ENCODE assay signal across 14 cellular contexts in the genomic region with DNA sequence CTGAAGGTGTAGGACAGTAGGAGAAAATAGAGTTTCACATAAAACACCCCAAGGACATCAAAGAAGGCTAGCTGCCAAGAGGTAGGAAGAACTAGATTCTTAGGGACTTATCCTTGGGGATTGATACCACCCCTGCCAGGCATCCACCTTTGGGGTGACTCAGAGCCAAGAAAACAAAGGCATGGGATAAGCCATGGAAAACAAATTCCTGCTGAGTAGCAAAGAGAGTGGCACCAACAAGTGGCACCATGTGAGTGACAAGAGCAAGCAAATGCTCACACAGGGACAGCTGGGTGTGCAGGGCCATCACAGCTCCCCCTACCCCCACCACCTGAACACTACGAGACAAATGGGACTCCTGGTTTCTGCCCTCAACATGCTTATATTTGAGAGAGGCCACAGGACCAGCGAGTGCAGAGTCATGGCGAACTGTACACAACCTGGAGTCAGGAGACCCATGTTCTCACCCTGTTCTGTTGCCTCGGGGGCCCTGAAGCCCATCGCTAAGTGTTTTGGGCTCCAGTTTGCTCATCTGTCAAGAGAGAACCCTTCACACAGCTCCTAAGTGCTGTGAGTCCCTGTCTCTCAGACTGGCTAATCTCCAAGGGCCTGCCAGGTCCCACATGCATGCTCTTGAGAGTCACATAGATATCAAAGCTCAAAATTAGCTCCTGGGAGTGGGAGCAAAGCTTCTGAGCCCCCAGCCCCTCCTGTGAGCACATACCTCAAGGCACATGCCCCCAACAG.
DNase-seq lines count a peak whose midpoint lies in the region; ATAC-seq and TF ChIP-seq lines count a peak whose summit lies in the region.
"Had no signal": no experiment of that assay in that cellular context is flagged by ENCODE, and none has a peak within 500 bp of the region (broad histone marks: within the 10 kb centered on the region; RNA-seq: fewer than 3 reads in every experiment).

No MANE protein-coding gene starts in this region.

- H3K36me3 Mint-ChIP-seq in T-helper 1 cell treated with Interleukin-12 subunit alpha and Interleukin-12 subunit beta and Interleukin-4 antibody, amounts not matched to agents 30 μg/mL and 1 μg/mL, for 36 hours (ENCODE audit: low read depth): peaks cover 14% of the 10 kb centered on the region
- H3K36me3 Mint-ChIP-seq: CD8-positive, alpha-beta T cell had no signal

- no peak overlapping the region for H2AFZ ChIP-seq in fibroblast of lung (ENCODE audit: low read length)

- H3K4me3 Mint-ChIP-seq in T-helper 1 cell treated with Interleukin-12 subunit alpha and Interleukin-12 subunit beta and Interleukin-4 antibody, amounts not matched to agents 30 μg/mL and 1 μg/mL, for 36 hours: no peak overlapping the region
- H3K4me3 Mint-ChIP-seq: CD8-positive, alpha-beta T cell had no signal

- H3K36me3 ChIP-seq in fibroblast of lung (ENCODE audit: control insufficient read depth, insufficient read depth, low read length) (no peaks in the 10 kb centered on the region), psoas muscle (ENCODE audit: insufficient read depth in 1 of 2, low read depth in 1 of 2) (no peaks in the 10 kb centered on the region), lower lobe of right lung (no peaks in the 10 kb centered on the region)
- H3K36me3 ChIP-seq: HAP-1, tibial artery had no signal

- peaks cover 10% of the 10 kb centered on the region for H3K4me1 ChIP-seq in fibroblast of lung (ENCODE audit: control insufficient read depth, extremely low read depth, insufficient read depth, low read length)
- peaks cover 48% of the 10 kb centered on the region for H3K4me1 ChIP-seq in psoas muscle
- no peaks in the 10 kb centered on the region for H3K4me1 ChIP-seq in lower lobe of right lung
- H3K4me1 ChIP-seq: tibial artery had no signal

- no peaks in the 10 kb centered on the region for H4K20me1 ChIP-seq in fibroblast of lung (ENCODE audit: control insufficient read depth, extremely low read depth, insufficient read depth, low read length)

- no peak overlapping the region for H3K9ac ChIP-seq in fibroblast of lung (ENCODE audit: insufficient read depth, low read length)

- DNase-seq in T-helper 1 cell (no peak), RWPE1 (ENCODE audit: low spot score) (peak; percentile 34), fibroblast of lung (ENCODE audit: low read depth in 2 of 2) (peak in 1 of 2 donors; percentile 28), psoas muscle (no peak), foreskin fibroblast (no peak), lower lobe of right lung (no peak)
- DNase-seq: activated CD4-positive, CD25-positive, alpha-beta regulatory T cell treated with anti-CD3 and anti-CD28 coated beads, Interleukin-2, amount 50 U/mL, for 72 hours; CD8-positive, alpha-beta T cell; MM.1S; tibial artery had no signal

- WGBS in psoas muscle, 3 donors: 76 to 81% (median 78%) methylated on average over 5 of the region's 5 CpGs

- POLR2A ChIA-PET in RWPE1 (lab: Yijun Ruan, JAX; ENCODE audit: low non-redundant PET): no interaction called here

- peak overlapping the region; percentile 82 for H3K27ac Mint-ChIP-seq in T-helper 1 cell treated with Interleukin-12 subunit alpha and Interleukin-12 subunit beta and Interleukin-4 antibody, amounts not matched to agents 30 μg/mL and 1 μg/mL, for 36 hours
- H3K27ac Mint-ChIP-seq: CD8-positive, alpha-beta T cell had no signal

- intact Hi-C loops in psoas muscle (cut with DNase I): no loop called here
- intact Hi-C loops in lower lobe of right lung (cut with DNase I): no loop called here

- H3K27ac ChIP-seq in RWPE1 (no peak overlapping the region; the same call in 1 of the 2 replicates), fibroblast of lung (ENCODE audit: insufficient read depth, low read length) (peak overlapping the region; percentile 46), psoas muscle (peak overlapping the region; percentile 89), lower lobe of right lung (no peak overlapping the region)
- H3K27ac ChIP-seq: 22Rv1, tibial artery had no signal

- peaks cover 3% of the 10 kb centered on the region for H3K9me3 Mint-ChIP-seq in T-helper 1 cell treated with Interleukin-12 subunit alpha and Interleukin-12 subunit beta and Interleukin-4 antibody, amounts not matched to agents 30 μg/mL and 1 μg/mL, for 36 hours
- H3K9me3 Mint-ChIP-seq: CD8-positive, alpha-beta T cell had no signal

- ATAC-seq in psoas muscle (peak; percentile 68 to 85 (median 78)), GM19463 (IDR thresholded peaks at IDR 0.05; ENCODE audit: unreplicated experiment) (no peak), lower lobe of right lung (no peak)
- ATAC-seq: CD8-positive, alpha-beta T cell had no signal

- H3K27me3 ChIP-seq in fibroblast of lung (ENCODE audit: control insufficient read depth, insufficient read depth, low read length): no peaks in the 10 kb centered on the region
- H3K27me3 ChIP-seq in psoas muscle (ENCODE audit: insufficient read depth in 3 of 3, low read length in 2 of 3): no peaks in the 10 kb centered on the region
- H3K27me3 ChIP-seq in lower lobe of right lung (ENCODE audit: low read depth): no peaks in the 10 kb centered on the region
- H3K27me3 ChIP-seq: tibial artery had no signal

- CTCF ChIA-PET in RWPE1 (lab: Yijun Ruan, JAX): no interaction called here

- no peak overlapping the region for H3K4me2 ChIP-seq in fibroblast of lung (ENCODE audit: extremely low read depth, insufficient read depth, low read length)

- H3K4me1 Mint-ChIP-seq in T-helper 1 cell treated with Interleukin-12 subunit alpha and Interleukin-12 subunit beta and Interleukin-4 antibody, amounts not matched to agents 30 μg/mL and 1 μg/mL, for 36 hours (ENCODE audit: low read depth): peaks cover 20% of the 10 kb centered on the region

- peaks cover 9% of the 10 kb centered on the region for H3K79me2 ChIP-seq in fibroblast of lung (ENCODE audit: control insufficient read depth, insufficient read depth, low read length)

- H3K4me3 ChIP-seq in fibroblast of lung (replicated peaks in 1 of 4; ENCODE audit: control extremely low read depth in 1 of 4, insufficient read depth in 1 of 4, low read depth in 3 of 4, low read length in 4 of 4) (no peak overlapping the region), psoas muscle (no peak overlapping the region), foreskin fibroblast (ENCODE audit: low read depth in 1 of 2, low read length in 2 of 2) (no peak overlapping the region), lower lobe of right lung (no peak overlapping the region)
- H3K4me3 ChIP-seq: HAP-1, tibial artery had no signal

- no peaks in the 10 kb centered on the region for H3K27me3 Mint-ChIP-seq in T-helper 1 cell treated with Interleukin-12 subunit alpha and Interleukin-12 subunit beta and Interleukin-4 antibody, amounts not matched to agents 30 μg/mL and 1 μg/mL, for 36 hours (ENCODE audit: low read depth)

- H3K9me3 ChIP-seq in fibroblast of lung (ENCODE audit: control insufficient read depth, insufficient read depth, low read depth, low read length) (no peaks in the 10 kb centered on the region), psoas muscle (no peaks in the 10 kb centered on the region), lower lobe of right lung (no peaks in the 10 kb centered on the region)
- H3K9me3 ChIP-seq: HAP-1, tibial artery had no signal

- no peak for TF ChIP-seq CTCF in RWPE1 (conservative IDR thresholded peaks at IDR 0.05; ENCODE audit: low read depth)
- TF ChIP-seq CTCF in fibroblast of lung (conservative IDR thresholded peaks at IDR 0.05 in 1 of 2, IDR thresholded peaks at IDR 0.05 in 1 of 2; ENCODE audit: low read depth in 1 of 2, low read length in 2 of 2): no peak
- no peak for TF ChIP-seq CTCF in psoas muscle (IDR thresholded peaks at IDR 0.05)
- no peak for TF ChIP-seq CTCF in foreskin fibroblast (IDR thresholded peaks at IDR 0.05; ENCODE audit: low read depth, low read length)
- no peak for TF ChIP-seq CTCF in lower lobe of right lung (IDR thresholded peaks at IDR 0.05)

Comparison
In these comparisons a context has a peak if more than half of its experiments do, and no peak if none do; other contexts are left out.
1. H3K27ac ChIP-seq: peak in fibroblast of lung (single experiment) and psoas muscle (single experiment); none in RWPE1 (single experiment) and lower lobe of right lung (single experiment).
2. ATAC-seq: peak in psoas muscle (4 of 4); none in GM19463 (single experiment) and lower lobe of right lung (0 of 2).